Comparison of ENCODE assay signal across 1 cellular context in genomic region chr17:47240375-47240764, GRCh38.
TF ChIP-seq lines count a peak whose summit lies in the region.

No MANE protein-coding gene starts in this region.

TF ChIP-seq in SK-N-SH, 30 proteins besides CTCF, POLR2A, EP300 and RAD21 (continued from another document):
- TF ChIP-seq MEF2A (IDR thresholded peaks at IDR 0.05; ENCODE audit: borderline replicate concordance, low read depth) (no peak), FOXJ3 (CRISPR knock-in tag; IDR thresholded peaks at IDR 0.05) (no peak), REST (IDR thresholded peaks at IDR 0.05; ENCODE audit: low read depth, low read length) (no peak), GATA2 (CRISPR knock-in tag; IDR thresholded peaks at IDR 0.05) (no peak), IRF3 (IDR thresholded peaks at IDR 0.05; ENCODE audit: low read depth, low read length) (no peak), TCF12 (IDR thresholded peaks at IDR 0.05) (no peak), MXI1 (IDR thresholded peaks at IDR 0.05; ENCODE audit: low read depth, low read length) (no peak), FOSL2 (IDR thresholded peaks at IDR 0.05; ENCODE audit: borderline replicate concordance, low read depth) (no peak), YY1 (IDR thresholded peaks at IDR 0.05; ENCODE audit: low read depth) (no peak)
